Comparison of ENCODE assay signal across 8 cellular contexts in genomic region chr22:38700271-38700788, GRCh38. TPM values are rescaled to one million over a fixed set of nuclear protein-coding genes. Genes with fewer than 3 reads are reported as not detected.
DNase-seq lines count a peak whose midpoint lies in the region; ATAC-seq and TF ChIP-seq lines count a peak whose summit lies in the region.

No MANE protein-coding gene starts in this region.

- peak; percentile 2; the same call in 2 of the 3 replicates for ATAC-seq in DND-41 (ENCODE audit: insufficient read depth, low read depth)
- peak; percentile 39 for ATAC-seq in HCT116
- peak; percentile 21 for ATAC-seq in SK-N-SH treated with all-trans-retinoic acid at 6 μM for 48 hours

- H3K27ac ChIP-seq in DND-41 (ENCODE audit: low read length) (peak overlapping the region; percentile 84), HCT116 (ENCODE audit: low read depth, low read length) (peak overlapping the region; percentile 88)

- TF ChIP-seq POLR2A in HCT116 (IDR thresholded peaks at IDR 0.05; ENCODE audit: borderline replicate concordance, extremely low read depth, insufficient read depth, insufficient read length) = no peak

- RAD21 ChIA-PET in HCT116 (lab: Charles Lee; ENCODE audit: low non-redundant PET in 1 of 2, low total read pairs in 2 of 2, uncharacterized antibody in 2 of 2, unreplicated experiment in 2 of 2) = no interaction called here

- POLR2A ChIA-PET in HCT116 (lab: Charles Lee) = interaction anchor here (0.7 to 1.7 kb wide), 2 partner anchors 16 to 641 kb away, joined by 4 to 8 read pairs; no protein-coding TSS in a partner anchor

- no TSS peak for BruUV-seq in HCT116 (replicated peaks; lab: Mats Ljungman, UMichigan)

- CTCF ChIA-PET in HCT116 (lab: Charles Lee) = no interaction called here

- no peaks in the 10 kb centered on the region for H3K9me2 ChIP-seq in HCT116 (ENCODE audit: insufficient read depth)

- H3K4me3 ChIP-seq in DND-41 (ENCODE audit: low read depth in 1 of 2, low read length in 2 of 2) = peak overlapping the region; percentile 80
- peak overlapping the region; percentile 74 to 90 for H3K4me3 ChIP-seq in HCT116 (replicated peaks in 1 of 2; ENCODE audit: low read depth in 1 of 2, low read length in 2 of 2)
- H3K4me3 ChIP-seq in epithelial cell of proximal tubule (ENCODE audit: low read depth, low read length) = peak overlapping the region; percentile 73

- H3K79me2 ChIP-seq in DND-41 (ENCODE audit: insufficient read depth, low read length) (peaks cover 60% of the 10 kb centered on the region), HCT116 (ENCODE audit: insufficient read depth, low read length) (peaks cover 52% of the 10 kb centered on the region)

- peak overlapping the region; percentile 90 for H3K4me2 ChIP-seq in DND-41 (ENCODE audit: insufficient read depth, low read length)
- peak overlapping the region; percentile 95 for H3K4me2 ChIP-seq in HCT116 (ENCODE audit: low read length)

- DNase-seq in DND-41 = no peak
- DNase-seq in HCT116 (ENCODE audit: low read depth, low spot score) = no peak
- no peak for DNase-seq in epithelial cell of proximal tubule (ENCODE audit: low read depth)
- peak; percentile 63 for DNase-seq in myocyte (ENCODE audit: low read depth)
- no peak for DNase-seq in activated gamma-delta T cell treated with Interleukin-2 at 50 U/mL for 16 hours
- DNase-seq in putamen (ENCODE audit: low spot score) = no peak
- DNase-seq in central memory CD4-positive, alpha-beta T cell = no peak

- intact Hi-C loops in HCT116 (cut with micrococcal nuclease) = no loop called here

- H2AFZ ChIP-seq in DND-41 (ENCODE audit: low read depth, low read length) = peak overlapping the region; percentile 87
- H2AFZ ChIP-seq in HCT116 (ENCODE audit: low read depth, low read length, poor library complexity, severe bottlenecking) = no peak overlapping the region

- peaks cover 59% of the 10 kb centered on the region for H3K4me1 ChIP-seq in DND-41 (ENCODE audit: insufficient read depth, low read length)
- H3K4me1 ChIP-seq in HCT116 (ENCODE audit: control insufficient read depth in 1 of 2, insufficient read depth in 2 of 2, low read length in 2 of 2) = peaks cover 34 to 74% of the 10 kb centered on the region in 2 experiments

- TF ChIP-seq CTCF in DND-41 (IDR thresholded peaks at IDR 0.05; ENCODE audit: borderline replicate concordance, extremely low read depth, low read length, poor library complexity, severe bottlenecking) = no peak
- no peak for TF ChIP-seq CTCF in HCT116 (IDR thresholded peaks at IDR 0.05 in 2 of 3, conservative IDR thresholded peaks at IDR 0.05 in 1 of 3; ENCODE audit: borderline replicate concordance in 1 of 3, insufficient read depth in 1 of 3, low read depth in 2 of 3, low read length in 2 of 3)
- TF ChIP-seq CTCF in epithelial cell of proximal tubule (conservative IDR thresholded peaks at IDR 0.05; ENCODE audit: low read depth, low read length) = no peak

- peak overlapping the region; percentile 90 for H3K9ac ChIP-seq in DND-41 (ENCODE audit: low read depth, low read length)
- peak overlapping the region; percentile 98 for H3K9ac ChIP-seq in HCT116 (ENCODE audit: low read length)

- no peak for TF ChIP-seq RAD21 in HCT116 (IDR thresholded peaks at IDR 0.05; ENCODE audit: low read depth)

- H4K20me1 ChIP-seq in DND-41 (ENCODE audit: insufficient read depth, low read length) = peaks cover 10% of the 10 kb centered on the region; the same call in 1 of the 2 replicates
- no peaks in the 10 kb centered on the region for H4K20me1 ChIP-seq in HCT116 (ENCODE audit: insufficient read depth)

- peaks cover 9% of the 10 kb centered on the region for H3K36me3 ChIP-seq in DND-41 (ENCODE audit: insufficient read depth, low read length)
- H3K36me3 ChIP-seq in HCT116 (ENCODE audit: control insufficient read depth in 1 of 2, insufficient read depth in 2 of 2, low read length in 2 of 2) = peaks cover 0 to 10% of the 10 kb centered on the region in 2 experiments; a peak in 2 of 4 replicates

- no peaks in the 10 kb centered on the region for H3K27me3 ChIP-seq in DND-41 (ENCODE audit: insufficient read depth, low read length, poor library complexity)
- H3K27me3 ChIP-seq in HCT116 (ENCODE audit: insufficient read depth, low read length) = no peaks in the 10 kb centered on the region

- H3K9me3 ChIP-seq in DND-41 (ENCODE audit: insufficient read depth, low read length, severe bottlenecking) (no peaks in the 10 kb centered on the region), HCT116 (ENCODE audit: control insufficient read depth in 1 of 2, insufficient read depth in 1 of 2, low read depth in 1 of 2, low read length in 2 of 2) (no peaks in the 10 kb centered on the region)

TF ChIP-seq in HCT116, 20 proteins besides CTCF, POLR2A, EP300 and RAD21 (continues in another document):
- no peak for TF ChIP-seq CEBPB (IDR thresholded peaks at IDR 0.05; ENCODE audit: low read depth)
- no peak for TF ChIP-seq YY1 (IDR thresholded peaks at IDR 0.05; ENCODE audit: extremely low read depth, insufficient replicate concordance, low read depth, low read length)
- TF ChIP-seq POLR2AphosphoS5 (IDR thresholded peaks at IDR 0.05; ENCODE audit: low read depth, low read length) = no peak
- TF ChIP-seq ELF1 (IDR thresholded peaks at IDR 0.05; ENCODE audit: borderline replicate concordance, low read depth) = no peak
- TF ChIP-seq SRF (IDR thresholded peaks at IDR 0.05; ENCODE audit: low read depth) = no peak

TF ChIP-seq in SK-N-SH treated with all-trans-retinoic acid at 6 μM for 48 hours, 23 proteins besides CTCF, POLR2A, EP300 and RAD21:
- TF ChIP-seq TOX (CRISPR knock-in tag; IDR thresholded peaks at IDR 0.05; ENCODE audit: borderline replicate concordance) (no peak), ZNF8 (CRISPR knock-in tag; IDR thresholded peaks at IDR 0.05) (no peak)

RNA-seq across cellular contexts. Expression of gene JOSD1, which starts 0.4 kb away (rescaled TPM):
- total RNA-seq in HCT116 (2021; ENCODE audit: unreplicated experiment) (67.3 TPM), epithelial cell of proximal tubule (70.9 and 89.6 TPM in 2 replicates), myocyte (59.2 and 59.4 TPM in 2 replicates)
- 70.4 and 84.2 TPM in 2 replicates for polyA plus RNA-seq in HCT116 (2012)
- 42.6 TPM for polyA plus RNA-seq in myocyte (2012)

RNA-seq across cellular contexts. Expression of gene GTPBP1, which starts 5.4 kb away (rescaled TPM):
- total RNA-seq in HCT116 (2021; ENCODE audit: unreplicated experiment) = 48.2 TPM
- 33.3 and 47.4 TPM in 2 replicates for polyA plus RNA-seq in HCT116 (2012)
- total RNA-seq in epithelial cell of proximal tubule = 27.8 and 36.2 TPM in 2 replicates
- total RNA-seq in myocyte = 31.4 and 36.9 TPM in 2 replicates
- 36.3 TPM for polyA plus RNA-seq in myocyte (2012)

RNA-seq across cellular contexts. Expression of gene TOMM22, which starts 18.6 kb away (rescaled TPM):
- total RNA-seq in HCT116 (2021; ENCODE audit: unreplicated experiment) (136 TPM), epithelial cell of proximal tubule (67.6 and 99.6 TPM in 2 replicates), myocyte (54.7 and 56.4 TPM in 2 replicates)
- 34.5 and 49.4 TPM in 2 replicates for polyA plus RNA-seq in HCT116 (2012)
- polyA plus RNA-seq in myocyte (2012) = 61.4 TPM

RNA-seq across cellular contexts. Expression of gene CBY1, which starts 43.9 kb away (rescaled TPM):
- total RNA-seq in HCT116 (2021; ENCODE audit: unreplicated experiment) (27.6 TPM), epithelial cell of proximal tubule (26.1 and 28.9 TPM in 2 replicates), myocyte (15.5 and 20.3 TPM in 2 replicates)
- polyA plus RNA-seq in HCT116 (2012) = 20.2 and 25.2 TPM in 2 replicates
- 41.4 TPM for polyA plus RNA-seq in myocyte (2012)

RNA-seq across cellular contexts. Expression of gene FAM227A, which starts 44.1 kb away (rescaled TPM):
- 3.9 TPM for total RNA-seq in HCT116 (2021; ENCODE audit: unreplicated experiment)
- polyA plus RNA-seq in HCT116 (2012) = 0.69 and 0.86 TPM in 2 replicates
- total RNA-seq in epithelial cell of proximal tubule = 1.0 and 2.0 TPM in 2 replicates
- total RNA-seq in myocyte = 1.6 and 5.6 TPM in 2 replicates
- polyA plus RNA-seq in myocyte (2012) = 1.8 TPM
